ENCODE assay signal across 8 cellular contexts in the genomic region with DNA sequence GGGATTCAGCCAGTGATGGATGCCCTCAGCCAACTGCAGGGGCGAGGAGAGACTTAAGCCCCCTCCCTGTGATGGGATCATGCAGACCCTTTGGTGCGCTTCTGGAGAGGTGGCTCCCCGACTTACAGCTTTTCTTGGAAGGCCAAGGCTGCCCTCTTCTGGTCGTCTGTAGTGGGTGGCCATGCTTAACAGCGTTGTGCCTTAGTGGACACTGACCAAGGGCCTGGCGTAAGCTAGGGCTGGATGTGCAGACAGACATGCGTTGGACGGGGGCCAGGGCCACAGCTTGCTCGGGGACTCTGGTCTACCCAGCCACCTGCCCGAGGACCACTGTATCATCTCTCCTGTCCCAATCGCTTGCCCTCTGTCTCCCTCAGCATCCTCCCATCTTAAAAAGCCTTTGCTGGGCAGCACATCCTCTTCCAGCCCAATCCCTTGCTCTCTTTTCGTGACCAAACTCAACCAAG. TPM values are rescaled to one million over a fixed set of nuclear protein-coding genes. Genes with fewer than 3 reads are reported as not detected.
DNase-seq lines count a peak whose midpoint lies in the region; ATAC-seq and TF ChIP-seq lines count a peak whose summit lies in the region.

No MANE protein-coding gene starts in this region.

- H3K27ac ChIP-seq in colonic mucosa: no peak overlapping the region

- H3K36me3 ChIP-seq in colonic mucosa: no peaks in the 10 kb centered on the region

- peak; percentile 72 for TF ChIP-seq CTCF in colonic mucosa (IDR thresholded peaks at IDR 0.05)

- no peak overlapping the region for H3K9ac ChIP-seq in colonic mucosa (ENCODE audit: low read depth in 2 of 2, low read length in 2 of 2)

- intact Hi-C loops in colonic mucosa (cut with DNase I): loop anchor here (2.0 to 5.0 kb wide), 2 partner anchors 154 to 209 kb away; no protein-coding TSS in a partner anchor

- DNase-seq in GM03348 (ENCODE audit: low spot score) (peak; percentile 72), NCI-H128 (lab: John Stamatoyannopoulos, UW; ENCODE audit: unreplicated experiment) (peak; percentile 13), T1000 (lab: John Stamatoyannopoulos, UW) (peak; percentile 55), colonic mucosa (peak; percentile 79), kidney tubule cell (ENCODE audit: low spot score) (peak; percentile 73), mesenteric fat pad (ENCODE audit: low spot score) (no peak)
- peak; percentile 41 for DNase-seq in stimulated activated CD4-positive, alpha-beta T cell treated with anti-CD3 and anti-CD28 coated beads, Interleukin-1b, Interleukin-23, amount 100 ng/mL, for 48 hours

- H3K4me3 ChIP-seq in colonic mucosa: no peak overlapping the region

- H3K4me1 ChIP-seq in colonic mucosa: peaks cover 3% of the 10 kb centered on the region

- no peaks in the 10 kb centered on the region for H3K27me3 ChIP-seq in colonic mucosa

- no peaks in the 10 kb centered on the region for H3K9me3 ChIP-seq in colonic mucosa

- no peak for ATAC-seq in GM18511 (IDR thresholded peaks at IDR 0.05; ENCODE audit: unreplicated experiment)

RNA-seq across cellular contexts. Expression of gene AZIN2, which starts 5.5 kb away (rescaled TPM):
- total RNA-seq in colonic mucosa (10 to 100 TPM; 10.2 to 21.4 TPM), mesenteric fat pad (2.1 TPM)

RNA-seq across cellular contexts. Expression of gene AK2, which starts 49.7 kb away (rescaled TPM):
- total RNA-seq in colonic mucosa: 100 to 1,000 TPM; 206 to 243 TPM
- total RNA-seq in mesenteric fat pad: 159 TPM
